ENCODE assay signal across 11 cellular contexts in the genomic region with DNA sequence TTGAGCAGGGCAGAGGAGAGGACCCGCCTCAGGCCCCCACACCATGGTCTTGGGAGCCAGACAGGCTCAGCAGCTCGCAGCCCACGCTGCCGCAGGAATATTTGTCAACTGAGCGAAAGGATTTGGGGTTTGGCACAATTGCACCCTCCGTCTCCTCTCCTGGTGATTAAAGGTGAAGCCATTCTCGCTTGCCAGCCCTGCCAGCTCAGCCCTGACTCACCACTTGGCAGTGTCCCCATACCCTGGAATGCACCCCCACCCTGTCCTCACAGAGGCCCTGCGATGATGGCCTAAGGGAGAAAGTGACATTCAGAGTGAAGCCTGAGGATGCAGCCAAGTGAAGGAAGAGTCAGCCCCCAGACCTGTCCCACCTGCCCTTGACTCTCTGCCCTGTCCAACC. TPM values are rescaled to one million over a fixed set of nuclear protein-coding genes. Genes with fewer than 3 reads are reported as not detected.
A peak's percentile ranks its signal among the peaks of the same experiment; 100 is the strongest.
DNase-seq lines count a peak whose midpoint lies in the region; ATAC-seq and TF ChIP-seq lines count a peak whose summit lies in the region.
"Had no signal": no experiment of that assay in that cellular context is flagged by ENCODE, and none has a peak within 500 bp of the region (broad histone marks: within the 10 kb centered on the region; RNA-seq: fewer than 3 reads in every experiment).

No MANE protein-coding gene starts in this region.

- peaks cover 22% of the 10 kb centered on the region for H3K4me1 Mint-ChIP-seq in activated naive CD4-positive, alpha-beta T cell treated with anti-CD3 and anti-CD28 coated beads for 36 hours (ENCODE audit: low read depth)

- ATAC-seq in lower lobe of right lung (peak; percentile 23 to 51), HG02642 (IDR thresholded peaks at IDR 0.05; ENCODE audit: poor library complexity, unreplicated experiment) (no peak)
- ATAC-seq: CD8-positive, alpha-beta T cell had no signal

- H3K27me3 Mint-ChIP-seq in activated naive CD4-positive, alpha-beta T cell treated with anti-CD3 and anti-CD28 coated beads for 36 hours (ENCODE audit: low read depth): peaks cover 18% of the 10 kb centered on the region

- no peak for TF ChIP-seq CTCF in A673 (conservative IDR thresholded peaks at IDR 0.05; ENCODE audit: low read depth, low read length)
- no peak for TF ChIP-seq CTCF in lower lobe of right lung (IDR thresholded peaks at IDR 0.05)

- POLR2A ChIA-PET in A673 (lab: Charles Lee; ENCODE audit: low non-redundant PET): no interaction called here

- H3K4me3 Mint-ChIP-seq in activated naive CD4-positive, alpha-beta T cell treated with anti-CD3 and anti-CD28 coated beads for 36 hours: no peak overlapping the region
- H3K4me3 Mint-ChIP-seq: CD8-positive, alpha-beta T cell; stimulated activated naive CD8-positive, alpha-beta T cell treated with anti-CD3 and anti-CD28 coated beads, Interleukin-15, Interleukin-2, amounts not matched to agents 100 ng/mL and 50 ng/mL, for 24 hours had no signal

- no peaks in the 10 kb centered on the region for H3K36me3 ChIP-seq in A673 (ENCODE audit: insufficient read depth, low read length, poor library complexity, severe bottlenecking)
- no peaks in the 10 kb centered on the region for H3K36me3 ChIP-seq in lower lobe of right lung

- H3K4me1 ChIP-seq in A673 (ENCODE audit: insufficient read depth, low read length, poor library complexity, severe bottlenecking) (peaks cover 24% of the 10 kb centered on the region), lower lobe of right lung (peaks cover 29% of the 10 kb centered on the region)

- H3K27ac ChIP-seq in A673 (ENCODE audit: low read depth, low read length, poor library complexity, severe bottlenecking): no peak overlapping the region
- H3K27ac ChIP-seq in lower lobe of right lung: no peak overlapping the region

- no peaks in the 10 kb centered on the region for H3K36me3 Mint-ChIP-seq in activated naive CD4-positive, alpha-beta T cell treated with anti-CD3 and anti-CD28 coated beads for 36 hours (ENCODE audit: low read depth)

- H3K9me3 ChIP-seq in A673 (ENCODE audit: low read depth, low read length, poor library complexity, severe bottlenecking) (no peaks in the 10 kb centered on the region), lower lobe of right lung (no peaks in the 10 kb centered on the region)

- H3K27ac Mint-ChIP-seq in activated naive CD4-positive, alpha-beta T cell treated with anti-CD3 and anti-CD28 coated beads for 36 hours: no peak overlapping the region
- H3K27ac Mint-ChIP-seq: CD8-positive, alpha-beta T cell; nephron; stimulated activated naive CD8-positive, alpha-beta T cell treated with anti-CD3 and anti-CD28 coated beads, Interleukin-15, Interleukin-2, amounts not matched to agents 100 ng/mL and 50 ng/mL, for 24 hours had no signal

- intact Hi-C loops in A673 (cut with micrococcal nuclease; ENCODE audit: unreplicated experiment) (no loop called here), lower lobe of right lung (cut with DNase I) (no loop called here)
- intact Hi-C loops in activated naive CD4-positive, alpha-beta T cell treated with anti-CD3 and anti-CD28 coated beads for 36 hours (cut with micrococcal nuclease): no loop called here

- H3K9me3 Mint-ChIP-seq in activated naive CD4-positive, alpha-beta T cell treated with anti-CD3 and anti-CD28 coated beads for 36 hours: no peaks in the 10 kb centered on the region
- H3K9me3 Mint-ChIP-seq: CD8-positive, alpha-beta T cell; nephron; stimulated activated naive CD8-positive, alpha-beta T cell treated with anti-CD3 and anti-CD28 coated beads, Interleukin-15, Interleukin-2, amounts not matched to agents 100 ng/mL and 50 ng/mL, for 24 hours had no signal

- H3K27me3 ChIP-seq in A673 (replicated peaks; ENCODE audit: insufficient read depth, low read depth, low read length, poor library complexity) (no peaks in the 10 kb centered on the region), lower lobe of right lung (ENCODE audit: low read depth) (peaks cover 5% of the 10 kb centered on the region)

- CTCF ChIA-PET in A673 (lab: Charles Lee): no interaction called here
- CTCF ChIA-PET in activated naive CD4-positive, alpha-beta T cell treated with anti-CD3 and anti-CD28 coated beads for 36 hours (lab: Charles Lee): interaction anchor here (1.1 to 2.5 kb wide), 5 partner anchors 18 to 121 kb away, joined by 3 to 10 read pairs (median 7); no protein-coding TSS in a partner anchor

- no TSS peak for BruUV-seq in A673 (replicated peaks; lab: Mats Ljungman, UMichigan)

- peak; percentile 70 for DNase-seq in A673 (ENCODE audit: low spot score)
- DNase-seq in M059J (ENCODE audit: low read depth): peak; percentile 97
- DNase-seq in dermis blood vessel endothelial cell: peak; percentile 58
- no peak for DNase-seq in lower lobe of right lung
- DNase-seq in activated naive CD4-positive, alpha-beta T cell treated with anti-CD3 and anti-CD28 coated beads for 36 hours: no peak
- no peak for DNase-seq in effector CD8-positive, alpha-beta T cell (lab: John Stamatoyannopoulos, UW)
- no peak for DNase-seq in NCI-H748 treated with DMSO at 0.1 percent for 48 hours (lab: John Stamatoyannopoulos, UW)
- DNase-seq: CD8-positive, alpha-beta T cell had no signal

- H3K4me3 ChIP-seq in A673 (ENCODE audit: low read depth, low read length, poor library complexity, severe bottlenecking) (no peak overlapping the region), lower lobe of right lung (no peak overlapping the region)

RNA-seq across cellular contexts. Expression of gene CYTH2, which starts 18.8 kb away (rescaled TPM):
- total RNA-seq in A673 (2021) (120 and 125 TPM in 2 replicates), dermis blood vessel endothelial cell (63.1 and 89.0 TPM in 2 replicates), lower lobe of right lung (75.2 TPM)
- total RNA-seq in M059J (2014; rRNA removed; shearing (Covaris generic)): 33.5 and 63.4 TPM in 2 replicates
- total RNA-seq in activated naive CD4-positive, alpha-beta T cell treated with anti-CD3 and anti-CD28 coated beads for 36 hours: 10 to 100 TPM; 36.7 to 38.0 TPM

RNA-seq across cellular contexts. Expression of gene LMTK3, which starts 23.7 kb away (rescaled TPM):
- total RNA-seq in A673 (2021): 0.52 and 1.0 TPM in 2 replicates
- 0.17 TPM in 1 of 2 replicates, not detected in the other for total RNA-seq in M059J (2014; rRNA removed; shearing (Covaris generic))
- total RNA-seq in dermis blood vessel endothelial cell: 0.14 TPM in 1 of 2 replicates, not detected in the other
- total RNA-seq in lower lobe of right lung: 7.1 TPM
- 1 to 10 TPM; 2.3 to 2.6 TPM for total RNA-seq in activated naive CD4-positive, alpha-beta T cell treated with anti-CD3 and anti-CD28 coated beads for 36 hours

RNA-seq across cellular contexts. Expression of gene KCNJ14, which starts 32.6 kb away (rescaled TPM):
- total RNA-seq in A673 (2021) (6.5 and 7.0 TPM in 2 replicates), dermis blood vessel endothelial cell (0.33 and 0.51 TPM in 2 replicates), lower lobe of right lung (0.71 TPM)
- 0.02 and 0.47 TPM in 2 replicates for total RNA-seq in M059J (2014; rRNA removed; shearing (Covaris generic))
- 1 to 10 TPM; 1.7 to 1.8 TPM for total RNA-seq in activated naive CD4-positive, alpha-beta T cell treated with anti-CD3 and anti-CD28 coated beads for 36 hours

RNA-seq across cellular contexts. Expression of gene GRWD1, which starts 42.2 kb away (rescaled TPM):
- 86.4 and 109 TPM in 2 replicates for total RNA-seq in A673 (2021)
- total RNA-seq in M059J (2014; rRNA removed; shearing (Covaris generic)): 41.3 and 49.9 TPM in 2 replicates
- 41.4 and 57.9 TPM in 2 replicates for total RNA-seq in dermis blood vessel endothelial cell
- total RNA-seq in lower lobe of right lung: 25.8 TPM
- total RNA-seq in activated naive CD4-positive, alpha-beta T cell treated with anti-CD3 and anti-CD28 coated beads for 36 hours: 10 to 100 TPM; 32.4 to 36.0 TPM

Comparison
In these comparisons a context has a peak if more than half of its experiments do, and no peak if none do; other contexts are left out.
1. DNase-seq: peak in A673 (single experiment), M059J (single experiment) and dermis blood vessel endothelial cell (single experiment); none in lower lobe of right lung (single experiment), activated naive CD4-positive, alpha-beta T cell treated with anti-CD3 and anti-CD28 coated beads for 36 hours (single experiment), effector CD8-positive, alpha-beta T cell (single experiment) and NCI-H748 treated with DMSO at 0.1 percent for 48 hours (single experiment).